Comparison of ENCODE assay signal across 1 cellular context in the genomic region with DNA sequence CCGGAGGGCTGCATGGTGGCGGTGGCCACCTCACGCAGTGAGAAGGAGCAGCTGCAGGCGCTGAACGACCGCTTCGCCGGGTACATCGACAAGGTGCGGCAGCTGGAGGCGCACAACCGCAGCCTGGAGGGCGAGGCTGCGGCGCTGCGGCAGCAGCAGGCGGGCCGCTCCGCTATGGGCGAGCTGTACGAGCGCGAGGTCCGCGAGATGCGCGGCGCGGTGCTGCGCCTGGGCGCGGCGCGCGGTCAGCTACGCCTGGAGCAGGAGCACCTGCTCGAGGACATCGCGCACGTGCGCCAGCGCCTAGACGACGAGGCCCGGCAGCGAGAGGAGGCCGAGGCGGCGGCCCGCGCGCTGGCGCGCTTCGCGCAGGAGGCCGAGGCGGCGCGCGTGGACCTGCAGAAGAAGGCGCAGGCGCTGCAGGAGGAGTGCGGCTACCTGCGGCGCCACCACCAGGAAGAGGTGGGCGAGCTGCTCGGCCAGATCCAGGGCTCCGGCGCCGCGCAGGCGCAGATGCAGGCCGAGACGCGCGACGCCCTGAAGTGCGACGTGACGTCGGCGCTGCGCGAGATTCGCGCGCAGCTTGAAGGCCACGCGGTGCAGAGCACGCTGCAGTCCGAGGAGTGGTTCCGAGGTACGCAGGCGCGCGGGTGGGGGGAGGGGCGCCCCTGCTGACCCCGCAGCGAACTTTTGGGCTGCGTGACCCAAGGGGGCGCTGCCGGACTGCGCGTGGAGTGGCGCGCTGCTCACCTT.
TF ChIP-seq lines count a peak whose summit lies in the region.

No MANE protein-coding gene starts in this region.

TF ChIP-seq in WTC11, 78 proteins besides CTCF, POLR2A, EP300 and RAD21 (continued from another document):
- TF ChIP-seq USF1 (CRISPR knock-in tag; IDR thresholded peaks at IDR 0.05): peak; percentile 68
- TF ChIP-seq SMAD4 (CRISPR knock-in tag; IDR thresholded peaks at IDR 0.05): peak; percentile 99
- TF ChIP-seq ZNF423 (CRISPR knock-in tag; IDR thresholded peaks at IDR 0.05): no peak
- TF ChIP-seq ZNF425 (CRISPR knock-in tag; conservative IDR thresholded peaks at IDR 0.05): no peak
- peak; percentile 97; the same call in 1 of the 2 replicates for TF ChIP-seq PREB (CRISPR knock-in tag; IDR thresholded peaks at IDR 0.05; ENCODE audit: borderline replicate concordance)
- TF ChIP-seq, protein P1, sequence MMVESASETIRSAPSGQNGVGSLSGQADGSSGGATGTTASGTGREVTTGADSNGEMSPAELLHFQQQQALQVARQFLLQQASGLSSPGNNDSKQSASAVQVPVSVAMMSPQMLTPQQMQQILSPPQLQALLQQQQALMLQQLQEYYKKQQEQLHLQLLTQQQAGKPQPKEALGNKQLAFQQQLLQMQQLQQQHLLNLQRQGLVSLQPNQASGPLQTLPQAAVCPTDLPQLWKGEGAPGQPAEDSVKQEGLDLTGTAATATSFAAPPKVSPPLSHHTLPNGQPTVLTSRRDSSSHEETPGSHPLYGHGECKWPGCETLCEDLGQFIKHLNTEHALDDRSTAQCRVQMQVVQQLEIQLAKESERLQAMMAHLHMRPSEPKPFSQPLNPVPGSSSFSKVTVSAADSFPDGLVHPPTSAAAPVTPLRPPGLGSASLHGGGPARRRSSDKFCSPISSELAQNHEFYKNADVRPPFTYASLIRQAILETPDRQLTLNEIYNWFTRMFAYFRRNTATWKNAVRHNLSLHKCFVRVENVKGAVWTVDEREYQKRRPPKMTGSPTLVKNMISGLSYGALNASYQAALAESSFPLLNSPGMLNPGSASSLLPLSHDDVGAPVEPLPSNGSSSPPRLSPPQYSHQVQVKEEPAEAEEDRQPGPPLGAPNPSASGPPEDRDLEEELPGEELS (CRISPR knock-in tag; IDR thresholded peaks at IDR 0.05): peak; percentile 100
- peak; percentile 97 for TF ChIP-seq MYBL2 (CRISPR knock-in tag; IDR thresholded peaks at IDR 0.05)
- peak; percentile 99 for TF ChIP-seq ESRRA (CRISPR knock-in tag; IDR thresholded peaks at IDR 0.05; ENCODE audit: borderline replicate concordance)
- no peak for TF ChIP-seq ZNF416 (CRISPR knock-in tag; IDR thresholded peaks at IDR 0.05)
- TF ChIP-seq NR2C2 (CRISPR knock-in tag; IDR thresholded peaks at IDR 0.05): peak; percentile 93
- no peak for TF ChIP-seq FOXJ3 (CRISPR knock-in tag; IDR thresholded peaks at IDR 0.05; ENCODE audit: borderline replicate concordance)
- peak; percentile 100 for TF ChIP-seq E2F5 (CRISPR knock-in tag; IDR thresholded peaks at IDR 0.05)
- peak; percentile 93 for TF ChIP-seq CREM (CRISPR knock-in tag; IDR thresholded peaks at IDR 0.05)
- TF ChIP-seq, protein P2, sequence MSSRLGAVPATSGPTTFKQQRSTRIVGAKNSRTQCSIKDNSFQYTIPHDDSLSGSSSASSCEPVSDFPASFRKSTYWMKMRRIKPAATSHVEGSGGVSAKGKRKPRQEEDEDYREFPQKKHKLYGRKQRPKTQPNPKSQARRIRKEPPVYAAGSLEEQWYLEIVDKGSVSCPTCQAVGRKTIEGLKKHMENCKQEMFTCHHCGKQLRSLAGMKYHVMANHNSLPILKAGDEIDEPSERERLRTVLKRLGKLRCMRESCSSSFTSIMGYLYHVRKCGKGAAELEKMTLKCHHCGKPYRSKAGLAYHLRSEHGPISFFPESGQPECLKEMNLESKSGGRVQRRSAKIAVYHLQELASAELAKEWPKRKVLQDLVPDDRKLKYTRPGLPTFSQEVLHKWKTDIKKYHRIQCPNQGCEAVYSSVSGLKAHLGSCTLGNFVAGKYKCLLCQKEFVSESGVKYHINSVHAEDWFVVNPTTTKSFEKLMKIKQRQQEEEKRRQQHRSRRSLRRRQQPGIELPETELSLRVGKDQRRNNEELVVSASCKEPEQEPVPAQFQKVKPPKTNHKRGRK (CRISPR knock-in tag; IDR thresholded peaks at IDR 0.05; ENCODE audit: borderline replicate concordance): 0 out of 2 replicates have a peak, but pooled peaks have one; percentile 61
- TF ChIP-seq ZNF317 (CRISPR knock-in tag; IDR thresholded peaks at IDR 0.05; ENCODE audit: borderline replicate concordance, low read depth): peak; percentile 88
- no peak for TF ChIP-seq OVOL2 (CRISPR knock-in tag; IDR thresholded peaks at IDR 0.05; ENCODE audit: borderline replicate concordance)
